In genomic region chr3:13111874-13112520, GRCh38 we compare ENCODE assay signal across 12 cellular contexts. TPM values are rescaled to one million over a fixed set of nuclear protein-coding genes. Genes with fewer than 3 reads are reported as not detected.
DNase-seq lines count a peak whose midpoint lies in the region; ATAC-seq and TF ChIP-seq lines count a peak whose summit lies in the region.
"Had no signal": no experiment of that assay in that cellular context is flagged by ENCODE, and none has a peak within 500 bp of the region (broad histone marks: within the 10 kb centered on the region; RNA-seq: fewer than 3 reads in every experiment).

No MANE protein-coding gene starts in this region.

- no peaks in the 10 kb centered on the region for H3K36me3 Mint-ChIP-seq in progenitor cell of endocrine pancreas (ENCODE audit: insufficient read depth)
- H3K36me3 Mint-ChIP-seq: activated CD4-positive, alpha-beta memory T cell treated with anti-CD3 and anti-CD28 coated beads for 36 hours; activated naive CD4-positive, alpha-beta T cell treated with anti-CD3 and anti-CD28 coated beads, Interleukin-2, amount 50 U/mL, for 24 hours had no signal

- peak overlapping the region; percentile 6 for H3K27ac Mint-ChIP-seq in progenitor cell of endocrine pancreas
- H3K27ac Mint-ChIP-seq: activated CD4-positive, alpha-beta memory T cell treated with anti-CD3 and anti-CD28 coated beads for 36 hours; activated naive CD4-positive, alpha-beta T cell treated with anti-CD3 and anti-CD28 coated beads, Interleukin-2, amount 50 U/mL, for 24 hours had no signal

- DNase-seq in HT-29 (ENCODE audit: low spot score) (peak; percentile 43), NCI-H510A (lab: John Stamatoyannopoulos, UW) (peak; percentile 41), progenitor cell of endocrine pancreas (ENCODE audit: low spot score, unreplicated experiment) (no peak), NCI-H1436 (lab: John Stamatoyannopoulos, UW) (no peak), mesenteric fat pad (ENCODE audit: low spot score) (no peak)
- DNase-seq: activated CD4-positive, alpha-beta memory T cell treated with anti-CD3 and anti-CD28 coated beads for 36 hours; cortex of kidney; foreskin fibroblast; stimulated activated CD4-positive, alpha-beta T cell treated with anti-CD3 and anti-CD28 coated beads, Interleukin-4, amount 100 ng/mL, for 1 hour had no signal

- TF ChIP-seq CTCF in progenitor cell of endocrine pancreas (IDR thresholded peaks at IDR 0.05; ENCODE audit: unreplicated experiment): no peak

- ATAC-seq in esophagus mucosa: peak; percentile 65
- no peak for ATAC-seq in GM21723 (IDR thresholded peaks at IDR 0.05; ENCODE audit: unreplicated experiment)

- H3K27me3 Mint-ChIP-seq in progenitor cell of endocrine pancreas: peaks cover 4% of the 10 kb centered on the region
- H3K27me3 Mint-ChIP-seq: activated CD4-positive, alpha-beta memory T cell treated with anti-CD3 and anti-CD28 coated beads for 36 hours; activated naive CD4-positive, alpha-beta T cell treated with anti-CD3 and anti-CD28 coated beads, Interleukin-2, amount 50 U/mL, for 24 hours had no signal

- peaks cover 7% of the 10 kb centered on the region for H3K4me1 Mint-ChIP-seq in progenitor cell of endocrine pancreas (ENCODE audit: low read depth)

- H3K4me3 Mint-ChIP-seq in progenitor cell of endocrine pancreas (ENCODE audit: low read depth): no peak overlapping the region
- H3K4me3 Mint-ChIP-seq: activated CD4-positive, alpha-beta memory T cell treated with anti-CD3 and anti-CD28 coated beads for 36 hours; activated naive CD4-positive, alpha-beta T cell treated with anti-CD3 and anti-CD28 coated beads, Interleukin-2, amount 50 U/mL, for 24 hours had no signal

- H3K9me3 Mint-ChIP-seq in progenitor cell of endocrine pancreas (ENCODE audit: low read depth): no peaks in the 10 kb centered on the region
- H3K9me3 Mint-ChIP-seq: activated CD4-positive, alpha-beta memory T cell treated with anti-CD3 and anti-CD28 coated beads for 36 hours; activated naive CD4-positive, alpha-beta T cell treated with anti-CD3 and anti-CD28 coated beads, Interleukin-2, amount 50 U/mL, for 24 hours had no signal

RNA-seq across cellular contexts. Expression of gene IQSEC1, which starts 38.8 kb away (rescaled TPM):
- total RNA-seq in HT-29 (2014; rRNA removed; shearing (Covaris generic)): 3.6 and 4.8 TPM in 2 replicates
- total RNA-seq in esophagus mucosa (9.4 TPM), progenitor cell of endocrine pancreas (33.2 and 34.2 TPM in 2 replicates), mesenteric fat pad (70.1 TPM)

Comparison
In these comparisons a context has a peak if more than half of its experiments do, and no peak if none do; other contexts are left out.
1. DNase-seq: peak in HT-29 (single experiment) and NCI-H510A (single experiment); none in progenitor cell of endocrine pancreas (single experiment), NCI-H1436 (single experiment) and mesenteric fat pad (single experiment).